1 cellular context compared by ENCODE assay signal in genomic region chr11:46057489-46057888, GRCh38.
TF ChIP-seq lines count a peak whose summit lies in the region.

No MANE protein-coding gene starts in this region.

TF ChIP-seq in WTC11, 78 proteins besides CTCF, POLR2A, EP300 and RAD21 (continued from another document):
- TF ChIP-seq, protein P1, sequence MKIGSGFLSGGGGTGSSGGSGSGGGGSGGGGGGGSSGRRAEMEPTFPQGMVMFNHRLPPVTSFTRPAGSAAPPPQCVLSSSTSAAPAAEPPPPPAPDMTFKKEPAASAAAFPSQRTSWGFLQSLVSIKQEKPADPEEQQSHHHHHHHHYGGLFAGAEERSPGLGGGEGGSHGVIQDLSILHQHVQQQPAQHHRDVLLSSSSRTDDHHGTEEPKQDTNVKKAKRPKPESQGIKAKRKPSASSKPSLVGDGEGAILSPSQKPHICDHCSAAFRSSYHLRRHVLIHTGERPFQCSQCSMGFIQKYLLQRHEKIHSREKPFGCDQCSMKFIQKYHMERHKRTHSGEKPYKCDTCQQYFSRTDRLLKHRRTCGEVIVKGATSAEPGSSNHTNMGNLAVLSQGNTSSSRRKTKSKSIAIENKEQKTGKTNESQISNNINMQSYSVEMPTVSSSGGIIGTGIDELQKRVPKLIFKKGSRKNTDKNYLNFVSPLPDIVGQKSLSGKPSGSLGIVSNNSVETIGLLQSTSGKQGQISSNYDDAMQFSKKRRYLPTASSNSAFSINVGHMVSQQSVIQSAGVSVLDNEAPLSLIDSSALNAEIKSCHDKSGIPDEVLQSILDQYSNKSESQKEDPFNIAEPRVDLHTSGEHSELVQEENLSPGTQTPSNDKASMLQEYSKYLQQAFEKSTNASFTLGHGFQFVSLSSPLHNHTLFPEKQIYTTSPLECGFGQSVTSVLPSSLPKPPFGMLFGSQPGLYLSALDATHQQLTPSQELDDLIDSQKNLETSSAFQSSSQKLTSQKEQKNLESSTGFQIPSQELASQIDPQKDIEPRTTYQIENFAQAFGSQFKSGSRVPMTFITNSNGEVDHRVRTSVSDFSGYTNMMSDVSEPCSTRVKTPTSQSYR (CRISPR knock-in tag; IDR thresholded peaks at IDR 0.05) = no peak
- no peak for TF ChIP-seq E2F5 (CRISPR knock-in tag; IDR thresholded peaks at IDR 0.05)
- TF ChIP-seq MAX (CRISPR knock-in tag; IDR thresholded peaks at IDR 0.05) = no peak
- TF ChIP-seq, protein P2, sequence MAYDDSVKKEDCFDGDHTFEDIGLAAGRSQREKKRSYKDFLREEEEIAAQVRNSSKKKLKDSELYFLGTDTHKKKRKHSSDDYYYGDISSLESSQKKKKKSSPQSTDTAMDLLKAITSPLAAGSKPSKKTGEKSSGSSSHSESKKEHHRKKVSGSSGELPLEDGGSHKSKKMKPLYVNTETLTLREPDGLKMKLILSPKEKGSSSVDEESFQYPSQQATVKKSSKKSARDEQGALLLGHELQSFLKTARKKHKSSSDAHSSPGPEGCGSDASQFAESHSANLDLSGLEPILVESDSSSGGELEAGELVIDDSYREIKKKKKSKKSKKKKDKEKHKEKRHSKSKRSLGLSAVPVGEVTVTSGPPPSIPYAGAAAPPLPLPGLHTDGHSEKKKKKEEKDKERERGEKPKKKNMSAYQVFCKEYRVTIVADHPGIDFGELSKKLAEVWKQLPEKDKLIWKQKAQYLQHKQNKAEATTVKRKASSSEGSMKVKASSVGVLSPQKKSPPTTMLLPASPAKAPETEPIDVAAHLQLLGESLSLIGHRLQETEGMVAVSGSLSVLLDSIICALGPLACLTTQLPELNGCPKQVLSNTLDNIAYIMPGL (CRISPR knock-in tag; IDR thresholded peaks at IDR 0.05) = no peak
- TF ChIP-seq GRHL2 (CRISPR knock-in tag; IDR thresholded peaks at IDR 0.05; ENCODE audit: insufficient replicate concordance, severe bottlenecking) = no peak
- TF ChIP-seq JAZF1 (CRISPR knock-in tag; IDR thresholded peaks at IDR 0.05) = no peak
TF ChIP-seq in WTC11: peak in this region for 0.
